Comparison of ENCODE assay signal across 8 cellular contexts in the genomic region with DNA sequence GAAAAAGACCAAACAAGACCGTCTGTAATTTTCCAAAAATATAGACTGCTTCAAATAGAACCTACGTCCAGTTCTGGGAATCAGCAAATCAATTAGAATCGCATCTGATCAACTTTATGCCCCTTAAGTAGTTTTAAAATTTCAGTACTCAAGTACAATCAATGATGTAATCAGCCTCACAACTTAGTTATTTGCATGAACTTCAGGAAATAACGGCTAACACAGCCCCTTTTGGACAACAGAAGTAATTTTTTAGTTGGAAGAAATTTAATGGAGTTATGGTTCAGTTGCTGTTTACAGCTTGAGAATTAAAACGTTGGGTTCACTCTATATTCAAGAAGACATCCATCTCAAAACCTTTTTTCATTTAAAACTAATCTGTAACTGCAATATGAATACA. TPM values are rescaled to one million over a fixed set of nuclear protein-coding genes. Genes with fewer than 3 reads are reported as not detected.
A peak's percentile ranks its signal among the peaks of the same experiment; 100 is the strongest.
DNase-seq lines count a peak whose midpoint lies in the region; ATAC-seq, FAIRE-seq and TF ChIP-seq lines count a peak whose summit lies in the region.

No MANE protein-coding gene starts in this region.

- TF ChIP-seq POLR2A in uterus (IDR thresholded peaks at IDR 0.05): no peak

- intact Hi-C loops in uterus (cut with DNase I; ENCODE audit: low total_unique reads): no loop called here

- H3K36me3 Mint-ChIP-seq in astrocyte (ENCODE audit: low read depth, unreplicated experiment): no peaks in the 10 kb centered on the region

- H3K4me1 Mint-ChIP-seq in astrocyte (ENCODE audit: low read depth, unreplicated experiment): peaks cover 21% of the 10 kb centered on the region

- no peak for TF ChIP-seq CTCF in KMS-11 (conservative IDR thresholded peaks at IDR 0.05; ENCODE audit: low read depth, low read length)
- TF ChIP-seq CTCF in astrocyte (IDR thresholded peaks at IDR 0.05; ENCODE audit: insufficient read depth, low read depth, low read length): no peak
- no peak for TF ChIP-seq CTCF in uterus (IDR thresholded peaks at IDR 0.05)

- H4K20me1 ChIP-seq in BLaER1 (peaks cover 61% of the 10 kb centered on the region), KMS-11 (ENCODE audit: insufficient read depth) (no peaks in the 10 kb centered on the region), astrocyte (ENCODE audit: insufficient read depth, low read length) (peaks cover 19% of the 10 kb centered on the region)

- peak overlapping the region; percentile 93 for H3K4me3 Mint-ChIP-seq in astrocyte (ENCODE audit: unreplicated experiment)

- DNase-seq in astrocyte (ENCODE audit: low read depth): peak; percentile 36
- DNase-seq in uterus: no peak
- no peak for DNase-seq in NCI-H1694 treated with DMSO at 0.1 percent for 48 hours (lab: John Stamatoyannopoulos, UW)

- H3K36me3 ChIP-seq in BLaER1 (peaks cover 6% of the 10 kb centered on the region; the same call in 1 of the 2 replicates), KMS-11 (ENCODE audit: insufficient read depth) (no peaks in the 10 kb centered on the region), astrocyte (ENCODE audit: insufficient read depth, low read length) (no peaks in the 10 kb centered on the region), uterus (no peaks in the 10 kb centered on the region)

- H3K4me3 ChIP-seq in BLaER1 (peak overlapping the region; percentile 83), KMS-11 (IDR thresholded peaks at IDR 0.05; ENCODE audit: insufficient read depth, low read depth, low read length) (no peak overlapping the region), astrocyte (ENCODE audit: insufficient read depth, low read depth, low read length) (peak overlapping the region; percentile 93), uterus (peak overlapping the region; percentile 66 to 85)

- H3K27me3 Mint-ChIP-seq in astrocyte (ENCODE audit: low read depth, unreplicated experiment): no peaks in the 10 kb centered on the region

- peak overlapping the region; percentile 89; the same call in 1 of the 2 replicates for H3K9ac ChIP-seq in BLaER1
- H3K9ac ChIP-seq in KMS-11: peak overlapping the region; percentile 40; the same call in 1 of the 2 replicates
- H3K9ac ChIP-seq in astrocyte (ENCODE audit: low read length): peak overlapping the region; percentile 89

- H3K9me3 Mint-ChIP-seq in astrocyte (ENCODE audit: unreplicated experiment): no peaks in the 10 kb centered on the region

- no peaks in the 10 kb centered on the region for H3K9me3 ChIP-seq in BLaER1
- no peaks in the 10 kb centered on the region for H3K9me3 ChIP-seq in astrocyte (ENCODE audit: insufficient read depth, low read depth, low read length)
- no peaks in the 10 kb centered on the region for H3K9me3 ChIP-seq in uterus

- peaks cover 75% of the 10 kb centered on the region for H3K27me3 ChIP-seq in BLaER1
- no peaks in the 10 kb centered on the region for H3K27me3 ChIP-seq in KMS-11 (ENCODE audit: insufficient read depth, low read depth)
- no peaks in the 10 kb centered on the region for H3K27me3 ChIP-seq in astrocyte (ENCODE audit: insufficient read depth, low read length)
- no peaks in the 10 kb centered on the region for H3K27me3 ChIP-seq in layer of hippocampus (ENCODE audit: control insufficient read depth, insufficient read depth, low read length)
- no peaks in the 10 kb centered on the region for H3K27me3 ChIP-seq in uterus

- peak overlapping the region; percentile 82 for H3K4me2 ChIP-seq in BLaER1
- H3K4me2 ChIP-seq in KMS-11: peak overlapping the region; percentile 97
- H3K4me2 ChIP-seq in astrocyte (ENCODE audit: low read length): peak overlapping the region; percentile 98

- ATAC-seq in GM19467 (IDR thresholded peaks at IDR 0.05; ENCODE audit: unreplicated experiment): no peak
- no peak for ATAC-seq in HG02623 (IDR thresholded peaks at IDR 0.05; ENCODE audit: unreplicated experiment)

- peaks cover 25% of the 10 kb centered on the region for H3K4me1 ChIP-seq in BLaER1
- H3K4me1 ChIP-seq in KMS-11 (ENCODE audit: low read depth, poor library complexity, severe bottlenecking): peaks cover 21% of the 10 kb centered on the region
- peaks cover 4% of the 10 kb centered on the region for H3K4me1 ChIP-seq in astrocyte (ENCODE audit: insufficient read depth, low read length)
- H3K4me1 ChIP-seq in uterus: peaks cover 0 to 7% of the 10 kb centered on the region in 2 donors

- peak overlapping the region; percentile 81 for H3K27ac Mint-ChIP-seq in astrocyte (ENCODE audit: unreplicated experiment)

- 0 out of 2 replicates have a peak overlapping the region, but pooled peaks have one; percentile 0 for H3K27ac ChIP-seq in BLaER1
- peak overlapping the region; percentile 42; the same call in 1 of the 2 replicates for H3K27ac ChIP-seq in KMS-11
- no peak overlapping the region for H3K27ac ChIP-seq in astrocyte (ENCODE audit: low read depth, low read length)
- H3K27ac ChIP-seq in layer of hippocampus (ENCODE audit: low read depth, low read length): peak overlapping the region; percentile 89
- H3K27ac ChIP-seq in uterus: peak overlapping the region in 1 of 2 donors; percentile 98

- H2AFZ ChIP-seq in KMS-11 (ENCODE audit: low read depth): no peak overlapping the region
- no peak overlapping the region for H2AFZ ChIP-seq in astrocyte (ENCODE audit: low read depth, low read length)

- FAIRE-seq in astrocyte (lab: Jason Lieb, UNC): no peak

- H3K79me2 ChIP-seq in KMS-11 (ENCODE audit: insufficient read depth, low read depth) (peaks cover 23% of the 10 kb centered on the region), astrocyte (ENCODE audit: insufficient read depth, low read length) (peaks cover 48% of the 10 kb centered on the region)

RNA-seq across cellular contexts. Expression of gene TAPT1, which starts 1.1 kb away (rescaled TPM):
- 25.3 and 32.5 TPM in 2 replicates for total RNA-seq in astrocyte
- 10 to 100 TPM; 28.2 to 68.5 (median 63.5) TPM for total RNA-seq in uterus
